Comparison of ENCODE assay signal across 32 cellular contexts in the genomic region with DNA sequence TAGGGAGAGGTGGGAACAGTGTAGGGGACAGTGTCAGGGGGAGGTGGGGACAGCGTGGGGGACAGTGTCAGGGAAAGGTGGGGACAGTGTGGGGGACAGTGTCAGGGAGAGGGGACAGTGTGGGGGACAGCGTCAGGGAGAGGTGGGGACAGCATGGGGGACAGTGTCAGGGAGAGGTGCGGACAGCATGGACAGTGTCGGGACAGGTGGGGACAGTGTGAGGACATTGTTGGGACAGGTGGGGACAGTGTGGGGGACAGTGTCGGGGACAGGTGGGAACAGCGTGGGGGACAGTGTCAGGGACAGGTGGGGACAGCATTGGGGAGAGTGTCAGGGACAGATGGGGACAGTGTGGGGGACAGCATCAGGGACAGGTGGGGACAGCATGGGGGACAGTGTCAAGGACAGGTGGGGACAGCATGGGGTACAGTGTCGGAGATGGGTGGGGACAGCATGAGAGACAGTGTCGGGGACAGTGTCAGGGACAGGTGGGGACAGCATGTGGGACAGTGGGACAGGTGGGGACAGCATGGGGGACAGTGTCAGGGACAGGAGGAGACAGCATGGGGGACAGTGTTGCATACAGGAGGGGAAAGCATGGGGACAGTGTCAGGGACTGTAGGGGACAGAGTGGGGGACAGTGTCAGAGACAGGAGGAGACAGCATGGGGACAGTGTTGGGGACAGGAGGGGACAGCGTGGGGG.
A peak's percentile ranks its signal among the peaks of the same experiment; 100 is the strongest.
DNase-seq lines count a peak whose midpoint lies in the region; ATAC-seq, FAIRE-seq and TF ChIP-seq lines count a peak whose summit lies in the region.
"Had no signal": no experiment of that assay in that cellular context is flagged by ENCODE, and none has a peak within 500 bp of the region (broad histone marks: within the 10 kb centered on the region; RNA-seq: fewer than 3 reads in every experiment).

No MANE protein-coding gene starts in this region.

- H3K4me3 Mint-ChIP-seq in activated CD4-positive, alpha-beta T cell treated with anti-CD3 and anti-CD28 coated beads for 36 hours, result no peak overlapping the region
- H3K4me3 Mint-ChIP-seq: B cell; CD8-positive, alpha-beta T cell had no signal

- H3K36me3 ChIP-seq in kidney (ENCODE audit: control insufficient read depth in 1 of 2, insufficient read depth in 2 of 2, low read length in 2 of 2), result no peaks in the 10 kb centered on the region
- no peaks in the 10 kb centered on the region for H3K36me3 ChIP-seq in trophoblast cell (ENCODE audit: control insufficient read depth in 1 of 2, insufficient read depth in 2 of 2, low read length in 2 of 2)
- no peaks in the 10 kb centered on the region for H3K36me3 ChIP-seq in upper lobe of right lung
- no peaks in the 10 kb centered on the region for H3K36me3 ChIP-seq in Karpas-422 (ENCODE audit: insufficient read depth, low read length)
- no peaks in the 10 kb centered on the region for H3K36me3 ChIP-seq in OCI-LY7 (ENCODE audit: insufficient read depth, low read length)
- H3K36me3 ChIP-seq: SJCRH30 had no signal

- no peaks in the 10 kb centered on the region for H4K20me1 ChIP-seq in Karpas-422 (ENCODE audit: insufficient read depth, low read depth, low read length)
- H4K20me1 ChIP-seq in OCI-LY7 (ENCODE audit: insufficient read depth, low read length), result no peaks in the 10 kb centered on the region

- no peak overlapping the region for H2BK5ac ChIP-seq in trophoblast cell (ENCODE audit: low read depth, low read length, poor library complexity)

- no peak for ATAC-seq in activated CD4-positive, alpha-beta T cell treated with anti-CD3 and anti-CD28 coated beads for 36 hours
- ATAC-seq in upper lobe of right lung (peak; percentile 38), GM18858 (IDR thresholded peaks at IDR 0.05; ENCODE audit: unreplicated experiment) (no peak)
- ATAC-seq: CD8-positive, alpha-beta T cell; HCT116; PC-3 had no signal

- H3K4me1 ChIP-seq in kidney (ENCODE audit: control insufficient read depth in 1 of 2, insufficient read depth in 1 of 2, low read depth in 1 of 2, low read length in 2 of 2) (peaks cover 0 to 6% of the 10 kb centered on the region in 2 donors), trophoblast cell (ENCODE audit: control insufficient read depth in 1 of 2, insufficient read depth in 2 of 2, low read length in 2 of 2) (no peaks in the 10 kb centered on the region), upper lobe of right lung (no peaks in the 10 kb centered on the region), Karpas-422 (ENCODE audit: low read length) (no peaks in the 10 kb centered on the region), OCI-LY7 (ENCODE audit: insufficient read depth, low read length, poor library complexity, severe bottlenecking) (no peaks in the 10 kb centered on the region)
- H3K4me1 ChIP-seq: Caco-2, SJCRH30 had no signal

- H3K18ac ChIP-seq in trophoblast cell (ENCODE audit: low read length), result no peak overlapping the region

- H3K4me3 ChIP-seq in kidney (ENCODE audit: low read length in 2 of 2), result no peak overlapping the region
- H3K4me3 ChIP-seq in trophoblast cell (ENCODE audit: low read depth, low read length), result peak overlapping the region; percentile 18
- H3K4me3 ChIP-seq in upper lobe of right lung, result no peak overlapping the region
- no peak overlapping the region for H3K4me3 ChIP-seq in Karpas-422 (ENCODE audit: low read length)
- H3K4me3 ChIP-seq in OCI-LY7 (ENCODE audit: low read depth, low read length, poor library complexity, severe bottlenecking), result no peak overlapping the region
- H3K4me3 ChIP-seq: SJCRH30 had no signal

- H3K9me2 ChIP-seq in Karpas-422 (replicated peaks; ENCODE audit: insufficient read depth, low read length), result no peaks in the 10 kb centered on the region
- H3K9me2 ChIP-seq in OCI-LY7 (ENCODE audit: insufficient read depth, low read length), result no peaks in the 10 kb centered on the region

- H3K79me2 ChIP-seq in trophoblast cell (ENCODE audit: control insufficient read depth, insufficient read depth, low read length, poor library complexity), result no peaks in the 10 kb centered on the region
- no peaks in the 10 kb centered on the region for H3K79me2 ChIP-seq in Karpas-422 (ENCODE audit: low read length)
- no peaks in the 10 kb centered on the region for H3K79me2 ChIP-seq in OCI-LY7 (ENCODE audit: insufficient read depth, low read depth, low read length)

- no peak overlapping the region for H4K12ac ChIP-seq in trophoblast cell (ENCODE audit: low read depth, low read length)

- H3K4me2 ChIP-seq in trophoblast cell (ENCODE audit: low read length), result no peak overlapping the region
- no peak overlapping the region for H3K4me2 ChIP-seq in Karpas-422 (ENCODE audit: low read depth, low read length, poor library complexity, severe bottlenecking)
- no peak overlapping the region for H3K4me2 ChIP-seq in OCI-LY7 (ENCODE audit: low read length)

- TF ChIP-seq CTCF in kidney (IDR thresholded peaks at IDR 0.05; ENCODE audit: borderline replicate concordance, extremely low read depth, insufficient read depth) (no peak), upper lobe of right lung (IDR thresholded peaks at IDR 0.05) (no peak), OCI-LY7 (conservative IDR thresholded peaks at IDR 0.05; ENCODE audit: low read length) (no peak)

- H3K79me1 ChIP-seq in trophoblast cell (ENCODE audit: low read length), result no peaks in the 10 kb centered on the region

- no peak overlapping the region for H3K14ac ChIP-seq in trophoblast cell (ENCODE audit: low read length)

- no peak overlapping the region for H3K27ac Mint-ChIP-seq in activated CD4-positive, alpha-beta T cell treated with anti-CD3 and anti-CD28 coated beads for 36 hours
- H3K27ac Mint-ChIP-seq: B cell; CD8-positive, alpha-beta T cell had no signal

- CTCF ChIA-PET in activated CD4-positive, alpha-beta T cell treated with anti-CD3 and anti-CD28 coated beads for 36 hours (lab: Charles Lee), result no interaction called here
- CTCF ChIA-PET in OCI-LY7 (lab: Charles Lee; ENCODE audit: unreplicated experiment), result no interaction called here

- H3K4ac ChIP-seq in trophoblast cell (ENCODE audit: low read depth, low read length), result no peak overlapping the region

- H4K8ac ChIP-seq in trophoblast cell (ENCODE audit: low read depth, low read length), result no peak overlapping the region

- no peak overlapping the region for H4K91ac ChIP-seq in trophoblast cell (ENCODE audit: low read depth, low read length)

- no peak overlapping the region for H2AK5ac ChIP-seq in trophoblast cell (ENCODE audit: low read length)

- H2BK120ac ChIP-seq in trophoblast cell (ENCODE audit: insufficient read depth, low read length, poor library complexity), result no peak overlapping the region

- no peaks in the 10 kb centered on the region for H3K36me3 Mint-ChIP-seq in activated CD4-positive, alpha-beta T cell treated with anti-CD3 and anti-CD28 coated beads for 36 hours (ENCODE audit: low read depth)
- H3K36me3 Mint-ChIP-seq: CD8-positive, alpha-beta T cell had no signal

- no peak overlapping the region for H3K23ac ChIP-seq in trophoblast cell (ENCODE audit: low read length)

- no CpG with 5 or more reads among the region's 9 CpGs for WGBS in trophoblast cell (ENCODE audit: extremely low coverage, insufficient coverage, insufficient read length)

- H3K27ac ChIP-seq in kidney (ENCODE audit: low read depth in 2 of 2, low read length in 2 of 2), result no peak overlapping the region
- H3K27ac ChIP-seq in trophoblast cell (ENCODE audit: low read depth, low read length), result no peak overlapping the region
- H3K27ac ChIP-seq in upper lobe of right lung, result no peak overlapping the region
- H3K27ac ChIP-seq in Karpas-422 (ENCODE audit: low read length), result no peak overlapping the region
- no peak overlapping the region for H3K27ac ChIP-seq in OCI-LY7 (ENCODE audit: low read depth, low read length, poor library complexity, severe bottlenecking)
- H3K27ac ChIP-seq: 22Rv1, C4-2B, SJCRH30 had no signal

- H2AFZ ChIP-seq in trophoblast cell (ENCODE audit: insufficient read depth, low read length, poor library complexity), result no peak overlapping the region
- no peak overlapping the region for H2AFZ ChIP-seq in Karpas-422 (ENCODE audit: low read length)
- H2AFZ ChIP-seq in OCI-LY7 (ENCODE audit: low read length), result no peak overlapping the region

- no peaks in the 10 kb centered on the region for H3K27me3 ChIP-seq in trophoblast cell (ENCODE audit: insufficient read depth, low read length)
- H3K27me3 ChIP-seq in upper lobe of right lung, result no peaks in the 10 kb centered on the region
- no peaks in the 10 kb centered on the region for H3K27me3 ChIP-seq in Karpas-422 (ENCODE audit: low read length)
- H3K27me3 ChIP-seq: SJCRH30 had no signal

- DNase-seq in activated CD4-positive, alpha-beta T cell treated with anti-CD3 and anti-CD28 coated beads for 36 hours, result peak; percentile 3
- DNase-seq in activated CD4-positive, alpha-beta T cell treated with anti-CD3 and anti-CD28 coated beads, Interleukin-2, amount 50 U/mL, for 48 hours, result no peak
- DNase-seq in kidney (peak; percentile 47), trophoblast cell (no peak), upper lobe of right lung (no peak), Karpas-422 (no peak), OCI-LY7 (ENCODE audit: low spot score) (no peak)
- DNase-seq: Caco-2; CD8-positive, alpha-beta T cell; DMS 273 treated with DMSO at 0.1 percent for 48 hours; DMS79; EL; GDM1; Kasumi-1; NCI-H1092 treated with DMSO at 0.1 percent for 48 hours; NCI-H1436; NCI-H187; NCI-H2081 treated with DMSO at 0.1 percent for 48 hours; NCI-H2171; NCI-H345; NCI-H524; NCI-H774; PC-3; SJCRH30 had no signal

- H3K9ac ChIP-seq in kidney (ENCODE audit: low read length in 2 of 2) (no peak overlapping the region), trophoblast cell (ENCODE audit: low read length) (no peak overlapping the region), Karpas-422 (ENCODE audit: low read length) (no peak overlapping the region)

- POLR2A ChIA-PET in activated CD4-positive, alpha-beta T cell treated with anti-CD3 and anti-CD28 coated beads for 36 hours (lab: Charles Lee), result no interaction called here
- POLR2A ChIA-PET in OCI-LY7 (lab: Charles Lee), result no interaction called here

- peaks cover 7% of the 10 kb centered on the region for H3K27me3 Mint-ChIP-seq in activated CD4-positive, alpha-beta T cell treated with anti-CD3 and anti-CD28 coated beads for 36 hours
- H3K27me3 Mint-ChIP-seq: B cell had no signal

- intact Hi-C loops in activated CD4-positive, alpha-beta T cell treated with anti-CD3 and anti-CD28 coated beads for 36 hours (cut with DNase I, micrococcal nuclease), result no loop called here
- intact Hi-C loops in kidney (cut with DNase I), result no loop called here
- intact Hi-C loops in upper lobe of right lung (cut with DNase I), result no loop called here
- intact Hi-C loops in OCI-LY7 (cut with micrococcal nuclease; ENCODE audit: unreplicated experiment), result no loop called here

- H3K9me3 ChIP-seq in kidney (ENCODE audit: control insufficient read depth in 1 of 2, low read length in 2 of 2) (peaks cover 0 to 4% of the 10 kb centered on the region in 2 donors), trophoblast cell (ENCODE audit: insufficient read depth, low read depth, low read length) (peaks cover 63% of the 10 kb centered on the region), upper lobe of right lung (no peaks in the 10 kb centered on the region), Karpas-422 (ENCODE audit: low read length) (peaks cover 5% of the 10 kb centered on the region; the same call in 1 of the 2 replicates), OCI-LY7 (ENCODE audit: low read length) (no peaks in the 10 kb centered on the region)
- H3K9me3 ChIP-seq: Caco-2, SJCRH30 had no signal

- peaks cover 6% of the 10 kb centered on the region for H3K9me3 Mint-ChIP-seq in activated CD4-positive, alpha-beta T cell treated with anti-CD3 and anti-CD28 coated beads for 36 hours (ENCODE audit: low read depth)

- H3K4me1 Mint-ChIP-seq in activated CD4-positive, alpha-beta T cell treated with anti-CD3 and anti-CD28 coated beads for 36 hours, result no peaks in the 10 kb centered on the region

- no peak for FAIRE-seq in kidney (lab: Jason Lieb, UNC)
- FAIRE-seq: GM12891, GM19239, HepG2 had no signal

- no TSS peak for BruUV-seq in OCI-LY7 (replicated peaks; lab: Mats Ljungman, UMichigan)

- H2BK12ac ChIP-seq in trophoblast cell (ENCODE audit: low read length), result no peak overlapping the region

Comparison
In these comparisons a context has a peak if more than half of its experiments do, and no peak if none do; other contexts are left out.
1. DNase-seq: peak in activated CD4-positive, alpha-beta T cell treated with anti-CD3 and anti-CD28 coated beads for 36 hours (single experiment) and kidney (single experiment); none in activated CD4-positive, alpha-beta T cell treated with anti-CD3 and anti-CD28 coated beads, Interleukin-2, amount 50 U/mL, for 48 hours (0 of 2), trophoblast cell (0 of 2), upper lobe of right lung (single experiment), Karpas-422 (single experiment) and OCI-LY7 (single experiment).